Comparison of ENCODE assay signal across 10 cellular contexts in genomic region chr5:179313849-179314521, GRCh38. TPM values are rescaled to one million over a fixed set of nuclear protein-coding genes. Genes with fewer than 3 reads are reported as not detected.
DNase-seq lines count a peak whose midpoint lies in the region; TF ChIP-seq lines count a peak whose summit lies in the region.
"Had no signal": no experiment of that assay in that cellular context is flagged by ENCODE, and none has a peak within 500 bp of the region (broad histone marks: within the 10 kb centered on the region; RNA-seq: fewer than 3 reads in every experiment).

No MANE protein-coding gene starts in this region.

- no peak overlapping the region for H3K4me3 Mint-ChIP-seq in activated CD4-positive, alpha-beta T cell treated with anti-CD3 and anti-CD28 coated beads, Interleukin-2, amount 10 ng/mL, durations not matched to agents 7 days and 5 days
- H3K4me3 Mint-ChIP-seq: CD4-positive, CD25-positive, alpha-beta regulatory T cell had no signal

- H4K91ac ChIP-seq in neuronal stem cell (ENCODE audit: low read depth, low read length, poor library complexity), result no peak overlapping the region

- DNase-seq in AG08395 (ENCODE audit: low spot score) (peak; percentile 92), NCI-H2171 treated with DMSO at 0.1 percent for 48 hours (lab: John Stamatoyannopoulos, UW) (peak; percentile 50), fibroblast of pulmonary artery (ENCODE audit: low read depth) (peak; percentile 95), neuronal stem cell (ENCODE audit: low spot score) (no peak), NCI-H146 treated with DMSO at 0.1 percent for 48 hours (lab: John Stamatoyannopoulos, UW; ENCODE audit: unreplicated experiment) (no peak), GM19238 (ENCODE audit: insufficient read length, low spot score) (no peak), erythroblast (lab: John Stamatoyannopoulos, UW) (no peak)
- DNase-seq in activated CD4-positive, alpha-beta T cell treated with anti-CD3 and anti-CD28 coated beads, Interleukin-2, amount 10 ng/mL, durations not matched to agents 7 days and 5 days, result no peak
- DNase-seq: CD4-positive, CD25-positive, alpha-beta regulatory T cell had no signal

- peak overlapping the region; percentile 77 for H3K23ac ChIP-seq in neuronal stem cell (ENCODE audit: low read depth, low read length, poor library complexity)

- H2AFZ ChIP-seq in neuronal stem cell (ENCODE audit: low read length), result no peak overlapping the region

- peak overlapping the region; percentile 98 for H2AK5ac ChIP-seq in neuronal stem cell (ENCODE audit: low read depth, low read length)

- CTCF ChIA-PET in activated CD4-positive, alpha-beta T cell treated with anti-CD3 and anti-CD28 coated beads, Interleukin-2, amount 10 ng/mL, durations not matched to agents 7 days and 5 days (lab: Charles Lee), result no interaction called here

- H3K4me2 ChIP-seq in neuronal stem cell (ENCODE audit: insufficient read depth, low read length, poor library complexity, severe bottlenecking), result no peak overlapping the region

- no peaks in the 10 kb centered on the region for H3K4me1 Mint-ChIP-seq in activated CD4-positive, alpha-beta T cell treated with anti-CD3 and anti-CD28 coated beads, Interleukin-2, amount 10 ng/mL, durations not matched to agents 7 days and 5 days
- H3K4me1 Mint-ChIP-seq: CD4-positive, CD25-positive, alpha-beta regulatory T cell had no signal

- peak overlapping the region; percentile 58 for H3K14ac ChIP-seq in neuronal stem cell (ENCODE audit: low read length)

- no peaks in the 10 kb centered on the region for H3K9me3 Mint-ChIP-seq in activated CD4-positive, alpha-beta T cell treated with anti-CD3 and anti-CD28 coated beads, Interleukin-2, amount 10 ng/mL, durations not matched to agents 7 days and 5 days
- H3K9me3 Mint-ChIP-seq: CD4-positive, CD25-positive, alpha-beta regulatory T cell had no signal

- H4K8ac ChIP-seq in neuronal stem cell (ENCODE audit: low read depth, low read length), result no peak overlapping the region

- TF ChIP-seq CTCF in fibroblast of pulmonary artery (IDR thresholded peaks at IDR 0.05; ENCODE audit: low read length, missing control alignments), result no peak

- peak overlapping the region; percentile 95 for H3K18ac ChIP-seq in neuronal stem cell (ENCODE audit: low read length)

- peaks cover 0 to 21% of the 10 kb centered on the region in 2 donors for H3K4me1 ChIP-seq in neuronal stem cell (ENCODE audit: control insufficient read depth in 2 of 2, insufficient read depth in 1 of 2, low read depth in 1 of 2, low read length in 2 of 2)

- H3K4me3 ChIP-seq in fibroblast of pulmonary artery (replicated peaks; ENCODE audit: low read depth, low read length) (no peak overlapping the region), neuronal stem cell (ENCODE audit: low read length in 2 of 2) (no peak overlapping the region)

- peaks cover 0 to 2% of the 10 kb centered on the region in 2 donors for H3K9me3 ChIP-seq in neuronal stem cell (replicated peaks in 1 of 2; ENCODE audit: control insufficient read depth in 2 of 2, insufficient read depth in 1 of 2, low read depth in 1 of 2, low read length in 2 of 2)

- no peaks in the 10 kb centered on the region for H3K36me3 Mint-ChIP-seq in activated CD4-positive, alpha-beta T cell treated with anti-CD3 and anti-CD28 coated beads, Interleukin-2, amount 10 ng/mL, durations not matched to agents 7 days and 5 days (ENCODE audit: low read depth)
- H3K36me3 Mint-ChIP-seq: CD4-positive, CD25-positive, alpha-beta regulatory T cell had no signal

- POLR2A ChIA-PET in activated CD4-positive, alpha-beta T cell treated with anti-CD3 and anti-CD28 coated beads, Interleukin-2, amount 10 ng/mL, durations not matched to agents 7 days and 5 days (lab: Charles Lee), result no interaction called here

- H2BK15ac ChIP-seq in neuronal stem cell (ENCODE audit: low read length), result peak overlapping the region; percentile 70

- H3K4ac ChIP-seq in neuronal stem cell (ENCODE audit: low read length), result no peak overlapping the region

- H2BK120ac ChIP-seq in neuronal stem cell (ENCODE audit: low read depth, low read length), result peak overlapping the region; percentile 63

- H3K27me3 ChIP-seq in neuronal stem cell (ENCODE audit: control insufficient read depth in 3 of 3, insufficient read depth in 3 of 3, low read depth in 1 of 3, low read length in 3 of 3), result no peaks in the 10 kb centered on the region

- TF ChIP-seq POLR2A in erythroblast (IDR thresholded peaks at IDR 0.05; ENCODE audit: low read length), result no peak

- no peak overlapping the region for H2BK5ac ChIP-seq in neuronal stem cell (ENCODE audit: low read length)

- H3K27me3 Mint-ChIP-seq in activated CD4-positive, alpha-beta T cell treated with anti-CD3 and anti-CD28 coated beads, Interleukin-2, amount 10 ng/mL, durations not matched to agents 7 days and 5 days, result no peaks in the 10 kb centered on the region
- H3K27me3 Mint-ChIP-seq: CD4-positive, CD25-positive, alpha-beta regulatory T cell had no signal

- no peaks in the 10 kb centered on the region for H3K36me3 ChIP-seq in neuronal stem cell (replicated peaks in 1 of 2; ENCODE audit: control insufficient read depth in 2 of 2, insufficient read depth in 2 of 2, low read length in 2 of 2)

- H3K79me1 ChIP-seq in neuronal stem cell (ENCODE audit: low read depth, low read length), result no peaks in the 10 kb centered on the region

- H2BK12ac ChIP-seq in neuronal stem cell (ENCODE audit: low read length), result no peak overlapping the region

- peak overlapping the region; percentile 3 for H3K9ac ChIP-seq in neuronal stem cell (ENCODE audit: low read depth, low read length, poor library complexity)

- H3K27ac Mint-ChIP-seq in activated CD4-positive, alpha-beta T cell treated with anti-CD3 and anti-CD28 coated beads, Interleukin-2, amount 10 ng/mL, durations not matched to agents 7 days and 5 days, result no peak overlapping the region

- WGBS in neuronal stem cell (ENCODE audit: extremely low coverage in 2 of 2, insufficient read length in 2 of 2, insufficient replicate concordance in 1 of 2), 2 donors, result no CpG with 5 or more reads among the region's 31 CpGs

- H3K27ac ChIP-seq in neuronal stem cell (replicated peaks; ENCODE audit: low read length), result no peak overlapping the region

RNA-seq across cellular contexts. Expression of gene ADAMTS2, which starts 31.3 kb away (rescaled TPM):
- polyA plus RNA-seq in neuronal stem cell (2013, experiment 1 of 2), result 5.3 TPM
- 5.7 TPM for polyA plus RNA-seq in neuronal stem cell (2013, experiment 2 of 2)
- total RNA-seq in activated CD4-positive, alpha-beta T cell treated with anti-CD3 and anti-CD28 coated beads, Interleukin-2, amount 10 ng/mL, durations not matched to agents 7 days and 5 days, result not detected
- total RNA-seq: activated CD8-positive, alpha-beta memory T cell treated with anti-CD3 and anti-CD28 coated beads for 36 hours; CD4-positive, CD25-positive, alpha-beta regulatory T cell had no signal

Comparison
In these comparisons a context has a peak if more than half of its experiments do, and no peak if none do; other contexts are left out.
1. DNase-seq: peak in AG08395 (single experiment), NCI-H2171 treated with DMSO at 0.1 percent for 48 hours (single experiment) and fibroblast of pulmonary artery (single experiment); none in neuronal stem cell (single experiment), NCI-H146 treated with DMSO at 0.1 percent for 48 hours (single experiment), activated CD4-positive, alpha-beta T cell treated with anti-CD3 and anti-CD28 coated beads, Interleukin-2, amount 10 ng/mL, durations not matched to agents 7 days and 5 days (single experiment), GM19238 (single experiment) and erythroblast (0 of 2).